ENCODE assay signal across 15 cellular contexts in genomic region chr14:61184117-61184516, GRCh38.
A peak's percentile ranks its signal among the peaks of the same experiment; 100 is the strongest.
DNase-seq lines count a peak whose midpoint lies in the region; ATAC-seq, FAIRE-seq and TF ChIP-seq lines count a peak whose summit lies in the region.
"Had no signal": no experiment of that assay in that cellular context is flagged by ENCODE, and none has a peak within 500 bp of the region (broad histone marks: within the 10 kb centered on the region; RNA-seq: fewer than 3 reads in every experiment).

No MANE protein-coding gene starts in this region.

- H3K4me1 ChIP-seq in keratinocyte (ENCODE audit: control insufficient read depth, extremely low read depth, insufficient read depth, low read length) (peaks cover 17% of the 10 kb centered on the region), endodermal cell (ENCODE audit: control insufficient read depth, insufficient read depth, low read length) (no peaks in the 10 kb centered on the region)
- H3K4me1 ChIP-seq: colonic mucosa had no signal

- ATAC-seq in T-helper 17 cell (no peak), HG02840 (IDR thresholded peaks at IDR 0.05; ENCODE audit: low FRiP score, unreplicated experiment) (no peak), GM18505 (IDR thresholded peaks at IDR 0.05; ENCODE audit: unreplicated experiment) (no peak)

- no peak overlapping the region for H3K4me2 ChIP-seq in keratinocyte (ENCODE audit: control insufficient read depth, extremely low read depth, insufficient read depth, low read depth, low read length)

- no peak overlapping the region for H3K4me3 Mint-ChIP-seq in endodermal cell
- no peak overlapping the region for H3K4me3 Mint-ChIP-seq in T-helper 17 cell

- dilution Hi-C loops in keratinocyte (cut with MboI; ENCODE audit: extremely low pct_ligation_motif_present, low sequenced_read_pairs): no loop called here

- peak; percentile 90 for FAIRE-seq in keratinocyte (lab: Jason Lieb, UNC)

- in situ Hi-C loops in astrocyte of the cerebellum (cut with HindIII; ENCODE audit: low sequenced_read_pairs): no loop called here

- H2AFZ ChIP-seq in keratinocyte (ENCODE audit: control insufficient read depth, low read length): no peak overlapping the region

- no peaks in the 10 kb centered on the region for H3K36me3 ChIP-seq in keratinocyte (ENCODE audit: control insufficient read depth in 2 of 2, extremely low read depth in 1 of 2, insufficient read depth in 2 of 2, low read length in 2 of 2)
- H3K36me3 ChIP-seq in endodermal cell (ENCODE audit: control insufficient read depth, insufficient read depth, low read length): no peaks in the 10 kb centered on the region
- H3K36me3 ChIP-seq: colonic mucosa, neutrophil had no signal

- H3K4me1 Mint-ChIP-seq in endodermal cell: peaks cover 10% of the 10 kb centered on the region
- H3K4me1 Mint-ChIP-seq in T-helper 17 cell: peaks cover 9% of the 10 kb centered on the region

- H3K27ac Mint-ChIP-seq in endodermal cell: no peak overlapping the region
- no peak overlapping the region for H3K27ac Mint-ChIP-seq in T-helper 17 cell

- no peaks in the 10 kb centered on the region for H4K20me1 ChIP-seq in keratinocyte (ENCODE audit: control insufficient read depth, extremely low read depth, insufficient read depth, low read length)

- DNase-seq in AG08396 (ENCODE audit: low spot score) (peak; percentile 70), HT1080 (ENCODE audit: low read depth) (peak; percentile 96), astrocyte of the cerebellum (ENCODE audit: low read depth) (peak; percentile 67), keratinocyte (ENCODE audit: low read depth, low spot score) (no peak), endodermal cell (no peak), T-helper 17 cell (no peak)
- DNase-seq: activated CD4-positive, alpha-beta T cell treated with anti-CD3 and anti-CD28 coated beads for 4 hours; colonic mucosa; NCI-H1417; NCI-H82; stimulated activated CD4-positive, alpha-beta T cell treated with anti-CD3 and anti-CD28 coated beads, Interleukin-15, amount 100 ng/mL, for 24 hours had no signal

- H3K4me3 ChIP-seq in astrocyte of the cerebellum (ENCODE audit: low read depth, low read length) (no peak overlapping the region), keratinocyte (ENCODE audit: control insufficient read depth in 2 of 3, extremely low read depth in 1 of 3, insufficient read depth in 2 of 3, low read depth in 1 of 3, low read length in 3 of 3) (no peak overlapping the region), endodermal cell (ENCODE audit: low read length) (no peak overlapping the region)
- H3K4me3 ChIP-seq: colonic mucosa had no signal

- no peak for TF ChIP-seq CTCF in astrocyte of the cerebellum (IDR thresholded peaks at IDR 0.05; ENCODE audit: low read depth, low read length, missing control alignments)
- TF ChIP-seq CTCF in keratinocyte (optimal IDR thresholded peaks at IDR 0.05 in 1 of 3, IDR thresholded peaks at IDR 0.05 in 1 of 3, conservative IDR thresholded peaks at IDR 0.05 in 1 of 3; ENCODE audit: extremely low read depth in 1 of 3, insufficient read depth in 2 of 3, low read length in 3 of 3): no peak
- no peak for TF ChIP-seq CTCF in endodermal cell (conservative IDR thresholded peaks at IDR 0.05)

- no peaks in the 10 kb centered on the region for H3K79me2 ChIP-seq in keratinocyte (ENCODE audit: control insufficient read depth, insufficient read depth, low read length)

- no peaks in the 10 kb centered on the region for H3K9me3 Mint-ChIP-seq in endodermal cell

- H3K27me3 ChIP-seq in keratinocyte (ENCODE audit: control insufficient read depth, extremely low read depth, insufficient read depth, low read length) (no peaks in the 10 kb centered on the region), endodermal cell (ENCODE audit: control insufficient read depth, insufficient read depth, low read length, poor library complexity, severe bottlenecking) (no peaks in the 10 kb centered on the region)

- no peaks in the 10 kb centered on the region for H3K9me1 ChIP-seq in keratinocyte (ENCODE audit: control insufficient read depth, extremely low read depth, insufficient read depth, low read length)

- H3K36me3 Mint-ChIP-seq in endodermal cell (ENCODE audit: low read depth) (no peaks in the 10 kb centered on the region), T-helper 17 cell (ENCODE audit: low read depth) (peaks cover 3% of the 10 kb centered on the region)

- H3K9me3 ChIP-seq in keratinocyte (ENCODE audit: control insufficient read depth, low read depth, low read length): no peaks in the 10 kb centered on the region
- no peaks in the 10 kb centered on the region for H3K9me3 ChIP-seq in endodermal cell (ENCODE audit: control insufficient read depth, low read length)
- H3K9me3 ChIP-seq in T-helper 17 cell (ENCODE audit: control insufficient read depth, low read length, poor library complexity, severe bottlenecking): no peaks in the 10 kb centered on the region
- H3K9me3 ChIP-seq: colonic mucosa, neutrophil had no signal

- H3K27ac ChIP-seq in keratinocyte (ENCODE audit: control insufficient read depth, insufficient read depth, low read length): no peak overlapping the region
- no peak overlapping the region for H3K27ac ChIP-seq in endodermal cell (ENCODE audit: low read depth, low read length)
- H3K27ac ChIP-seq: C4-2B, colonic mucosa, neutrophil had no signal

- H3K9ac ChIP-seq in keratinocyte (ENCODE audit: control insufficient read depth, extremely low read depth, insufficient read depth, low read length) (no peak overlapping the region), endodermal cell (ENCODE audit: extremely low read depth, low read length, poor library complexity, severe bottlenecking) (no peak overlapping the region)

- no peak for TF ChIP-seq POLR2A in GM18505 (IDR thresholded peaks at IDR 0.05; ENCODE audit: borderline replicate concordance, extremely low read depth, insufficient read depth, insufficient read length)

- H3K27me3 Mint-ChIP-seq in endodermal cell (ENCODE audit: insufficient read depth) (peaks cover 3% of the 10 kb centered on the region), T-helper 17 cell (peaks cover 23% of the 10 kb centered on the region)

- WGBS in endodermal cell (ENCODE audit: insufficient coverage in 1 of 2, insufficient read length in 1 of 2), 2 experiments: 100% methylated on average over 1 to 2 of the region's 2 CpGs

Comparison
In these comparisons a context has a peak if more than half of its experiments do, and no peak if none do; other contexts are left out.
1. DNase-seq: peak in AG08396 (single experiment), HT1080 (single experiment) and astrocyte of the cerebellum (single experiment); none in keratinocyte (single experiment), endodermal cell (single experiment) and T-helper 17 cell (0 of 3).